In genomic region chr4:80182237-80182866, GRCh38 we compare ENCODE assay signal across 10 cellular contexts. TPM values are rescaled to one million over a fixed set of nuclear protein-coding genes. Genes with fewer than 3 reads are reported as not detected.
DNase-seq lines count a peak whose midpoint lies in the region; ATAC-seq and TF ChIP-seq lines count a peak whose summit lies in the region.
"Had no signal": no experiment of that assay in that cellular context is flagged by ENCODE, and none has a peak within 500 bp of the region (broad histone marks: within the 10 kb centered on the region; RNA-seq: fewer than 3 reads in every experiment).

No MANE protein-coding gene starts in this region.

- H3K36me3 ChIP-seq in hepatocyte (replicated peaks; ENCODE audit: insufficient read depth, low read depth): no peaks in the 10 kb centered on the region
- H3K36me3 ChIP-seq: gastrocnemius medialis had no signal

- H3K9me3 Mint-ChIP-seq in HFFc6: peaks cover 13% of the 10 kb centered on the region
- peaks cover 27% of the 10 kb centered on the region for H3K9me3 Mint-ChIP-seq in activated naive CD4-positive, alpha-beta T cell treated with anti-CD3 and anti-CD28 coated beads, Interleukin-2, amount 10 ng/mL, durations not matched to agents 7 days and 5 days
- H3K9me3 Mint-ChIP-seq in natural killer cell: no peaks in the 10 kb centered on the region

- DNase-seq in GM10266 (ENCODE audit: extremely low spot score) (peak; percentile 36), HFFc6 (no peak), natural killer cell (no peak), NCI-H146 treated with DMSO at 0.1 percent for 48 hours (lab: John Stamatoyannopoulos, UW; ENCODE audit: unreplicated experiment) (no peak), mesenteric fat pad (ENCODE audit: low spot score) (no peak), hepatocyte (ENCODE audit: low spot score) (no peak), COLO829 (ENCODE audit: low spot score) (no peak)
- peak; percentile 37 for DNase-seq in activated naive CD4-positive, alpha-beta T cell treated with anti-CD3 and anti-CD28 coated beads, Interleukin-2, amount 10 ng/mL, durations not matched to agents 7 days and 5 days
- DNase-seq: gastrocnemius medialis, GDM1 had no signal

- CTCF ChIA-PET in activated naive CD4-positive, alpha-beta T cell treated with anti-CD3 and anti-CD28 coated beads, Interleukin-2, amount 10 ng/mL, durations not matched to agents 7 days and 5 days (lab: Charles Lee): interaction anchor here (1.0 to 8.0 kb wide), 14 partner anchors 9 to 265 kb away, joined by 3 to 138 read pairs (median 5); partner anchors contain the start of genes ANTXR2 and PRDM8

- no peak overlapping the region for H2AFZ ChIP-seq in hepatocyte

- H3K4me1 ChIP-seq in hepatocyte (ENCODE audit: insufficient read depth): peaks cover 15% of the 10 kb centered on the region

- WGBS in hepatocyte (ENCODE audit: low lambda C conversion rate, missing lambda C conversion rate): 31% methylated on average over 10 of the region's 10 CpGs

- H3K9me2 ChIP-seq in hepatocyte (replicated peaks; ENCODE audit: insufficient read depth): no peaks in the 10 kb centered on the region

- H3K27ac ChIP-seq in hepatocyte: no peak overlapping the region

- intact Hi-C loops in natural killer cell (cut with micrococcal nuclease): loop anchor here (5.0 kb wide), 2 partner anchors 55 to 125 kb away; no protein-coding TSS in a partner anchor

- no peak overlapping the region for H3K4me2 ChIP-seq in hepatocyte

- H3K4me1 Mint-ChIP-seq in HFFc6 (ENCODE audit: low read depth): peaks cover 61% of the 10 kb centered on the region
- H3K4me1 Mint-ChIP-seq in activated naive CD4-positive, alpha-beta T cell treated with anti-CD3 and anti-CD28 coated beads, Interleukin-2, amount 10 ng/mL, durations not matched to agents 7 days and 5 days: peaks cover 54% of the 10 kb centered on the region
- H3K4me1 Mint-ChIP-seq in natural killer cell: peaks cover 35 to 36% of the 10 kb centered on the region in 2 donors

- peak overlapping the region; percentile 86 for H3K27ac Mint-ChIP-seq in HFFc6
- peak overlapping the region; percentile 79 for H3K27ac Mint-ChIP-seq in activated naive CD4-positive, alpha-beta T cell treated with anti-CD3 and anti-CD28 coated beads, Interleukin-2, amount 10 ng/mL, durations not matched to agents 7 days and 5 days
- H3K27ac Mint-ChIP-seq in natural killer cell: peak overlapping the region; percentile 27 to 68

- H3K27me3 Mint-ChIP-seq in HFFc6 (ENCODE audit: insufficient read depth) (no peaks in the 10 kb centered on the region; the same call in 1 of the 2 replicates), natural killer cell (ENCODE audit: low read depth in 2 of 2) (peaks cover 7 to 23% of the 10 kb centered on the region in 2 donors)
- peaks cover 32% of the 10 kb centered on the region for H3K27me3 Mint-ChIP-seq in activated naive CD4-positive, alpha-beta T cell treated with anti-CD3 and anti-CD28 coated beads, Interleukin-2, amount 10 ng/mL, durations not matched to agents 7 days and 5 days

- no peaks in the 10 kb centered on the region for H3K9me3 ChIP-seq in hepatocyte (ENCODE audit: low read depth)
- H3K9me3 ChIP-seq: gastrocnemius medialis had no signal

- H3K79me2 ChIP-seq in hepatocyte: no peaks in the 10 kb centered on the region

- H3K27me3 ChIP-seq in hepatocyte: peaks cover 64% of the 10 kb centered on the region

- no peak for TF ChIP-seq CTCF in GM10266 (IDR thresholded peaks at IDR 0.05; ENCODE audit: control insufficient read depth, insufficient read depth, low read depth, missing control alignments)
- TF ChIP-seq CTCF in HFFc6 (IDR thresholded peaks at IDR 0.05): no peak
- no peak for TF ChIP-seq CTCF in natural killer cell (IDR thresholded peaks at IDR 0.05)
- no peak for TF ChIP-seq CTCF in hepatocyte (IDR thresholded peaks at IDR 0.05; ENCODE audit: poor library complexity)

- no peak overlapping the region for H3K4me3 ChIP-seq in hepatocyte

- peaks cover 27% of the 10 kb centered on the region for H3K36me3 Mint-ChIP-seq in HFFc6 (ENCODE audit: low read depth)
- peaks cover 25% of the 10 kb centered on the region for H3K36me3 Mint-ChIP-seq in activated naive CD4-positive, alpha-beta T cell treated with anti-CD3 and anti-CD28 coated beads, Interleukin-2, amount 10 ng/mL, durations not matched to agents 7 days and 5 days
- H3K36me3 Mint-ChIP-seq in natural killer cell: no peaks in the 10 kb centered on the region

- H3K4me3 Mint-ChIP-seq in HFFc6 (peak overlapping the region; percentile 99; the same call in 1 of the 2 replicates), natural killer cell (peak overlapping the region; percentile 54)
- H3K4me3 Mint-ChIP-seq in activated naive CD4-positive, alpha-beta T cell treated with anti-CD3 and anti-CD28 coated beads, Interleukin-2, amount 10 ng/mL, durations not matched to agents 7 days and 5 days: peak overlapping the region; percentile 98

- ATAC-seq in natural killer cell: no peak

- no peaks in the 10 kb centered on the region for H4K20me1 ChIP-seq in hepatocyte (ENCODE audit: insufficient read depth, poor library complexity, severe bottlenecking)

RNA-seq across cellular contexts. Expression of gene PRDM8, which starts 15.0 kb away (rescaled TPM):
- 10 to 100 TPM; 20.4 to 25.4 (median 23.9) TPM for total RNA-seq in HFFc6 (2021; fragmentation: NEBNext Ultra II Directional; extraction: Animal tissue kit (Norgen Biotek cat#: 25700))
- total RNA-seq in natural killer cell: 1 to 10 TPM; 5.8 to 6.2 (median 6.0) TPM
- total RNA-seq in mesenteric fat pad: 2.6 TPM
- total RNA-seq in hepatocyte: 0.40 and 1.8 TPM in 2 replicates
- 0.65 and 0.66 TPM in 2 replicates for polyA plus RNA-seq in hepatocyte

Comparison
In these comparisons a context has a peak if more than half of its experiments do, and no peak if none do; other contexts are left out.
1. DNase-seq: peak in GM10266 (single experiment) and activated naive CD4-positive, alpha-beta T cell treated with anti-CD3 and anti-CD28 coated beads, Interleukin-2, amount 10 ng/mL, durations not matched to agents 7 days and 5 days (single experiment); none in HFFc6 (single experiment), natural killer cell (single experiment), NCI-H146 treated with DMSO at 0.1 percent for 48 hours (single experiment), mesenteric fat pad (single experiment), hepatocyte (single experiment) and COLO829 (single experiment).
2. Peak in every context shown above with its lines, with median percentiles within 50 percentile points of each other: H3K27ac Mint-ChIP-seq and H3K4me3 Mint-ChIP-seq.